In genomic region chr7:116212859-116213258, GRCh38 we compare ENCODE assay signal across 10 cellular contexts. TPM values are rescaled to one million over a fixed set of nuclear protein-coding genes. Genes with fewer than 3 reads are reported as not detected.
A peak's percentile ranks its signal among the peaks of the same experiment; 100 is the strongest.
DNase-seq lines count a peak whose midpoint lies in the region; ATAC-seq and TF ChIP-seq lines count a peak whose summit lies in the region.
"Had no signal": no experiment of that assay in that cellular context is flagged by ENCODE, and none has a peak within 500 bp of the region (broad histone marks: within the 10 kb centered on the region; RNA-seq: fewer than 3 reads in every experiment).

No MANE protein-coding gene starts in this region.

- no peaks in the 10 kb centered on the region for H4K20me1 ChIP-seq in GM23248 (ENCODE audit: insufficient read depth)

- 3 to 8% methylated on average over 4 of the region's 4 CpGs for WGBS in GM23248 (ENCODE audit: low coverage in 1 of 2, low lambda C conversion rate in 2 of 2, missing lambda C conversion rate in 2 of 2), 2 experiments

- H3K4me3 ChIP-seq in ACC112 (ENCODE audit: low read depth, low read length) (peak overlapping the region; percentile 89), GM23248 (peak overlapping the region; percentile 91), astrocyte of the spinal cord (ENCODE audit: low read depth, low read length) (peak overlapping the region; percentile 83), muscle layer of colon (ENCODE audit: low read depth in 1 of 2, low read length in 2 of 2) (peak overlapping the region in 1 of 2 donors; percentile 79)

- H3K9me3 ChIP-seq in GM23248 (ENCODE audit: low read depth) (no peaks in the 10 kb centered on the region), muscle layer of colon (ENCODE audit: low read length) (no peaks in the 10 kb centered on the region)

- no peak for TF ChIP-seq POLR2A in erythroblast (IDR thresholded peaks at IDR 0.05; ENCODE audit: low read length)

- H3K27ac ChIP-seq in ACC112 (ENCODE audit: low read depth, low read length) (peak overlapping the region; percentile 95), GM23248 (peak overlapping the region; percentile 97), muscle layer of colon (ENCODE audit: low read depth, low read length) (peak overlapping the region; percentile 84)

- H3K4me1 ChIP-seq in ACC112 (ENCODE audit: control insufficient read depth, insufficient read depth, low read length, unreplicated experiment) (peaks cover 49% of the 10 kb centered on the region), GM23248 (ENCODE audit: insufficient read depth) (peaks cover 50% of the 10 kb centered on the region), muscle layer of colon (ENCODE audit: insufficient read depth, low read length) (peaks cover 24% of the 10 kb centered on the region)

- peaks cover 49% of the 10 kb centered on the region for H3F3A ChIP-seq in GM23248 (ENCODE audit: insufficient read depth)

- no peaks in the 10 kb centered on the region for H3K9me2 ChIP-seq in GM23248 (ENCODE audit: insufficient read depth)

- peaks cover 41% of the 10 kb centered on the region for H3K79me2 ChIP-seq in ACC112 (ENCODE audit: control insufficient read depth, insufficient read depth, low read length, unreplicated experiment)
- H3K79me2 ChIP-seq in GM23248 (ENCODE audit: insufficient read depth) = peaks cover 35% of the 10 kb centered on the region

- H2AFZ ChIP-seq in ACC112 (ENCODE audit: low read length, unreplicated experiment) (no peak overlapping the region), GM23248 (no peak overlapping the region; the same call in 1 of the 2 replicates)

- in situ Hi-C loops in GM23248 (cut with MboI) = no loop called here
- in situ Hi-C loops in astrocyte of the spinal cord (cut with HindIII; ENCODE audit: low sequenced_read_pairs) = no loop called here

- peak overlapping the region; percentile 99 for H3K4me2 ChIP-seq in GM23248 (ENCODE audit: unreplicated experiment)

- peak overlapping the region; percentile 91 for H3K9ac ChIP-seq in GM23248
- peak overlapping the region; percentile 92 for H3K9ac ChIP-seq in muscle layer of colon (ENCODE audit: low read length)

- peak; percentile 69 for DNase-seq in GM23248
- DNase-seq in astrocyte of the spinal cord (ENCODE audit: low read depth, low spot score) = no peak
- no peak for DNase-seq in erythroblast (lab: John Stamatoyannopoulos, UW)
- DNase-seq in NCI-H1436 (lab: John Stamatoyannopoulos, UW) = no peak
- DNase-seq: kidney, NCI-H2227 treated with DMSO at 0.1 percent for 48 hours had no signal

- H3K27me3 ChIP-seq in ACC112 (ENCODE audit: insufficient read depth, low read length) = no peaks in the 10 kb centered on the region
- no peaks in the 10 kb centered on the region for H3K27me3 ChIP-seq in GM23248 (replicated peaks; ENCODE audit: insufficient read depth)
- H3K27me3 ChIP-seq in muscle layer of colon (ENCODE audit: control insufficient read depth in 1 of 2, insufficient read depth in 2 of 2, low read length in 2 of 2) = no peaks in the 10 kb centered on the region

- ATAC-seq in HG02763 (IDR thresholded peaks at IDR 0.05; ENCODE audit: unreplicated experiment) (no peak), HG03135 (IDR thresholded peaks at IDR 0.05; ENCODE audit: unreplicated experiment) (no peak)

- H3K36me3 ChIP-seq in ACC112 (ENCODE audit: insufficient read depth, low read length) = no peaks in the 10 kb centered on the region
- H3K36me3 ChIP-seq in GM23248 (ENCODE audit: low read depth) = no peaks in the 10 kb centered on the region
- H3K36me3 ChIP-seq in muscle layer of colon (ENCODE audit: insufficient read depth, low read length) = no peaks in the 10 kb centered on the region

- TF ChIP-seq CTCF in astrocyte of the spinal cord (IDR thresholded peaks at IDR 0.05; ENCODE audit: low read depth, low read length) = no peak

RNA-seq across cellular contexts. Expression of gene TES, which starts 2.5 kb away (rescaled TPM):
- 32.6 and 41.5 TPM in 2 replicates for total RNA-seq in GM23248 (2014; rRNA removed; shearing (Covaris generic))
- polyA plus RNA-seq in GM23248 (2016; fragmentation: Nextera tagmentation; extraction: Ambion mirVana) = 32.5 and 32.9 TPM in 2 replicates
